ENCODE assay signal across 1 cellular context in genomic region chr7:102748605-102749322, GRCh38.
TF ChIP-seq lines count a peak whose summit lies in the region.
"Not testable (repeated sequence)": the region's sequence is repeated elsewhere in the genome, so short reads cannot be mapped to it uniquely, and the experiment has no call there.

FAM185A (plus strand) TSS chr7:102748999; CDS start chr7:102749208, 209 bp downstream.

TF ChIP-seq in HepG2, 621 proteins besides CTCF, POLR2A, EP300 and RAD21 (continued from another document and continues in another):
- peak; percentile 50; the same call in 1 of the 2 replicates for TF ChIP-seq HNF4A (CRISPR knock-in tag; IDR thresholded peaks at IDR 0.05)
- TF ChIP-seq NR2C2 (CRISPR knock-in tag; IDR thresholded peaks at IDR 0.05; ENCODE audit: borderline replicate concordance), result peak; percentile 97
- peak; percentile 57 for TF ChIP-seq NR2F6 (IDR thresholded peaks at IDR 0.05)
- not testable (repeated sequence) for TF ChIP-seq NR2F6 (CRISPR knock-in tag; IDR thresholded peaks at IDR 0.05); CREM (CRISPR knock-in tag; IDR thresholded peaks at IDR 0.05); SP1 (IDR thresholded peaks at IDR 0.05)
- peak; percentile 68; the same call in 1 of the 2 replicates for TF ChIP-seq YEATS2 (CRISPR knock-in tag; IDR thresholded peaks at IDR 0.05; ENCODE audit: borderline replicate concordance)
- 0 out of 2 replicates have a peak, but pooled peaks have one; percentile 28 for TF ChIP-seq SALL1 (CRISPR knock-in tag; IDR thresholded peaks at IDR 0.05)
- 0 out of 2 replicates have a peak, but pooled peaks have one; percentile 18 for TF ChIP-seq ZNF572 (CRISPR knock-in tag; IDR thresholded peaks at IDR 0.05)
- peak; percentile 94 for TF ChIP-seq NFYC (CRISPR knock-in tag; IDR thresholded peaks at IDR 0.05)
- TF ChIP-seq MNT (IDR thresholded peaks at IDR 0.05), result peak; percentile 71
- peak in 1 of 2 experiments; percentile 62; a peak in 1 of 4 replicates for TF ChIP-seq HMGXB4 (CRISPR knock-in tag; IDR thresholded peaks at IDR 0.05; ENCODE audit: borderline replicate concordance in 1 of 2, low read depth in 1 of 2)
- peak; percentile 24; the same call in 1 of the 2 replicates for TF ChIP-seq ZFP91 (CRISPR knock-in tag; IDR thresholded peaks at IDR 0.05; ENCODE audit: borderline replicate concordance)
- TF ChIP-seq GATAD2A (CRISPR knock-in tag; IDR thresholded peaks at IDR 0.05), result 0 out of 2 replicates have a peak, but pooled peaks have one; percentile 35
- TF ChIP-seq PRDM10 (CRISPR knock-in tag; IDR thresholded peaks at IDR 0.05; ENCODE audit: low read depth), result peak; percentile 78; the same call in 1 of the 2 replicates
- TF ChIP-seq CREM (IDR thresholded peaks at IDR 0.05), result peak; percentile 94
- 0 out of 2 replicates have a peak, but pooled peaks have one; percentile 35 for TF ChIP-seq DNMT3B (CRISPR knock-in tag; conservative IDR thresholded peaks at IDR 0.05)
- peak; percentile 57; the same call in 1 of the 2 replicates for TF ChIP-seq ATF2 (CRISPR knock-in tag; IDR thresholded peaks at IDR 0.05)
- TF ChIP-seq NR0B2 (CRISPR knock-in tag; IDR thresholded peaks at IDR 0.05), result 0 out of 2 replicates have a peak, but pooled peaks have one; percentile 29
- TF ChIP-seq HDAC1 (CRISPR knock-in tag; IDR thresholded peaks at IDR 0.05), result peak; percentile 31; the same call in 1 of the 2 replicates
- TF ChIP-seq ATF1 (CRISPR knock-in tag; IDR thresholded peaks at IDR 0.05), result peak; percentile 82
- 0 out of 2 replicates have a peak, but pooled peaks have one; percentile 25 for TF ChIP-seq ZNF317 (CRISPR knock-in tag; IDR thresholded peaks at IDR 0.05)
- peak; percentile 60; the same call in 1 of the 2 replicates for TF ChIP-seq MXD4 (CRISPR knock-in tag; IDR thresholded peaks at IDR 0.05)
- TF ChIP-seq CEBPG (CRISPR knock-in tag; IDR thresholded peaks at IDR 0.05), result peak; percentile 47; the same call in 1 of the 2 replicates
- TF ChIP-seq ZMYM4 (CRISPR knock-in tag; IDR thresholded peaks at IDR 0.05), result peak; percentile 74
- peak; percentile 87 for TF ChIP-seq RFX3 (CRISPR knock-in tag; IDR thresholded peaks at IDR 0.05)
- 0 out of 2 replicates have a peak, but pooled peaks have one; percentile 40 for TF ChIP-seq HDAC2 (CRISPR knock-in tag; IDR thresholded peaks at IDR 0.05)
- peak; percentile 42; the same call in 1 of the 2 replicates for TF ChIP-seq PAXIP1 (CRISPR knock-in tag; conservative IDR thresholded peaks at IDR 0.05)
- peak in 1 of 2 experiments; percentile 53; a peak in 1 of 4 replicates for TF ChIP-seq NR2F1 (CRISPR knock-in tag; IDR thresholded peaks at IDR 0.05)
- TF ChIP-seq NFYB (CRISPR knock-in tag; IDR thresholded peaks at IDR 0.05), result peak; percentile 88
- TF ChIP-seq RBFOX2 (IDR thresholded peaks at IDR 0.05; ENCODE audit: low read depth, low read length), result peak; percentile 52; the same call in 1 of the 2 replicates
- TF ChIP-seq UBTF (CRISPR knock-in tag; IDR thresholded peaks at IDR 0.05), result peak; percentile 35; the same call in 1 of the 2 replicates
- TF ChIP-seq POGZ (CRISPR knock-in tag; IDR thresholded peaks at IDR 0.05), result 0 out of 2 replicates have a peak, but pooled peaks have one; percentile 24
- 0 out of 2 replicates have a peak, but pooled peaks have one; percentile 27 for TF ChIP-seq ZNF691 (CRISPR knock-in tag; IDR thresholded peaks at IDR 0.05; ENCODE audit: borderline replicate concordance, low read depth)
- peak; percentile 83 for TF ChIP-seq SP1 (CRISPR knock-in tag; IDR thresholded peaks at IDR 0.05)
